Comparison of ENCODE assay signal across 1 cellular context in the genomic region with DNA sequence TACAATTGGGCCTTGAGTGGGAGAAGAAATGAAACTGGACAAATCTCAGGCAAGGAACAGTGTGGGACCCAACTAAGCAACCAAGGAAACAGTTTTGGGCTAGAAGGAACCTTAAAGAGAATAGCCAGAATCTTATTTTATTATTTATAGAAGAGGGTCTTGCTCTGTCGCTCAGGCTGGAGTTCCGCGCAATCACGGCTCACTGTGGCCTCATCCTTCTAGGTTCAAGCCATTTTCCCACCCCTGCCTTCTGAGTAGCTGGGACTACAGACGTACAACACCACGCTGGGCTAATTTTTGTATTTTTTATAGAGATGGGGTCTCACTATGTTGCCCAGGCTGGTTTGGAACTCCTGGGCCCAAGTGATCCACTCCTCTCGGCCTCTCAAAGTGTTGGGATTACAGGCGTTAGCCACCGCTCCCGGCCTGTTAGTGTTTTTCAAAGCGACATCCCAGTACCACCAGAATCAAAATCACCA.
TF ChIP-seq lines count a peak whose summit lies in the region.

No MANE protein-coding gene starts in this region.

TF ChIP-seq in H1, 55 proteins besides CTCF, POLR2A, EP300 and RAD21:
- TF ChIP-seq SRF (IDR thresholded peaks at IDR 0.05; ENCODE audit: low read depth, low read length) (no peak), GTF2F1 (IDR thresholded peaks at IDR 0.05; ENCODE audit: borderline replicate concordance, low read depth, low read length) (no peak), BCL11A (IDR thresholded peaks at IDR 0.05; ENCODE audit: low read depth in 2 of 2, low read length in 2 of 2) (no peak), CHD2 (IDR thresholded peaks at IDR 0.05; ENCODE audit: low read length) (no peak), JUND (IDR thresholded peaks at IDR 0.05; ENCODE audit: low read length) (no peak), GABPA (IDR thresholded peaks at IDR 0.05; ENCODE audit: borderline replicate concordance, insufficient read depth, low read length) (no peak), SP4 (IDR thresholded peaks at IDR 0.05; ENCODE audit: low read length) (no peak), MAFK (IDR thresholded peaks at IDR 0.05; ENCODE audit: low read depth, low read length) (no peak), CTBP2 (IDR thresholded peaks at IDR 0.05; ENCODE audit: borderline replicate concordance, insufficient read depth, insufficient read length, low read length) (no peak), CHD1 (IDR thresholded peaks at IDR 0.05; ENCODE audit: low read depth, low read length) (no peak), KDM4A (IDR thresholded peaks at IDR 0.05; ENCODE audit: low read depth, low read length, severe bottlenecking) (no peak), CBX5 (IDR thresholded peaks at IDR 0.05; ENCODE audit: low read depth, low read length) (no peak), POLR2AphosphoS5 (IDR thresholded peaks at IDR 0.05; ENCODE audit: low read depth, low read length) (no peak), NANOG (IDR thresholded peaks at IDR 0.05; ENCODE audit: insufficient read depth, low read depth, low read length, poor library complexity, severe bottlenecking) (no peak), HDAC2 (IDR thresholded peaks at IDR 0.05; ENCODE audit: borderline replicate concordance in 1 of 2, low read depth in 2 of 2, low read length in 2 of 2) (no peak), SIX5 (IDR thresholded peaks at IDR 0.05; ENCODE audit: low read depth, low read length) (no peak), ZNF274 (IDR thresholded peaks at IDR 0.05; ENCODE audit: borderline replicate concordance, extremely low read depth, low read length) (no peak), POU5F1 (IDR thresholded peaks at IDR 0.05; ENCODE audit: low read depth, low read length) (no peak)
- TF ChIP-seq, protein P1, sequence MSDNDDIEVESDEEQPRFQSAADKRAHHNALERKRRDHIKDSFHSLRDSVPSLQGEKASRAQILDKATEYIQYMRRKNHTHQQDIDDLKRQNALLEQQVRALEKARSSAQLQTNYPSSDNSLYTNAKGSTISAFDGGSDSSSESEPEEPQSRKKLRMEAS (IDR thresholded peaks at IDR 0.05) = no peak
